29 cellular contexts compared by ENCODE assay signal in the genomic region with DNA sequence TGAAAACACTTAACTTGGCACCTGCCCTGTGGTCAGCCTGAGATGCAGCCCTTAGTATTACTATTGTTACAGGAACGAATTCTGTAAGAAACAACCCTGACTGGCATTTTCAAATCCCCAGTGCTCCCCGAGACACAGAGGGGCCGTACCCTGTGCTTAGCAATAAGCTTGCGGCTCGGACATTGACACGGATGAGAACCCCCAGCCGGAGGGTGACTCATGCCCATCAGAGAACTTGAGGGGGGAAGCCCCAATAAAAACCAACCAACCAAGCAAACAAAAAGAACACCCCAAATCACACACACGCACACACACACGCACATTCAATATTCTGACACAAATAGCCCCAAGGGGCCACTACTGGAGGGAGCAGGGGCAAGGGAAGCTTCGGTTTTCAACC.
"Had no signal": no experiment of that assay in that cellular context is flagged by ENCODE, and none has a peak within 500 bp of the region (broad histone marks: within the 10 kb centered on the region; RNA-seq: fewer than 3 reads in every experiment).

No MANE protein-coding gene starts in this region.

- H3K27me3 ChIP-seq: ascending aorta, cardiac muscle cell, pancreas had no signal

- H3K9me3 ChIP-seq: pancreas, suprapubic skin, upper lobe of right lung had no signal

- H3K27ac ChIP-seq: ascending aorta, cardiac muscle cell, left ventricle myocardium inferior, pancreas, psoas muscle, suprapubic skin, tibial artery, upper lobe of right lung had no signal

- H3K36me3 ChIP-seq: ascending aorta, cardiac muscle cell, left ventricle myocardium inferior, pancreas, suprapubic skin, tibial artery, upper lobe of right lung had no signal

- FAIRE-seq: islet of Langerhans, pancreas had no signal

- ATAC-seq: activated CD4-positive, alpha-beta T cell treated with anti-CD3 and anti-CD28 coated beads for 36 hours; esophagus mucosa; pancreas; psoas muscle; stimulated activated memory B cell treated with anti-CD40 and anti-IgM and Interleukin-4, amounts not matched to agents 10 μg/mL and 1 μg/mL and 100 μg/mL, for 72 hours; upper lobe of right lung had no signal

- H3K4me1 ChIP-seq: ascending aorta, pancreas, psoas muscle, suprapubic skin, tibial artery, upper lobe of right lung had no signal

- DNase-seq: activated CD4-positive, alpha-beta T cell treated with anti-CD3 and anti-CD28 coated beads for 36 hours; activated CD4-positive, CD25-positive, alpha-beta regulatory T cell; activated CD8-positive, alpha-beta memory T cell treated with anti-CD3 and anti-CD28 coated beads, Interleukin-2, amount 50 U/mL, for 4 hours; activated gamma-delta T cell; activated naive CD4-positive, alpha-beta T cell treated with anti-CD3 and anti-CD28 coated beads, Interleukin-2, amount 10 ng/mL, durations not matched to agents 7 days and 5 days; activated naive CD8-positive, alpha-beta T cell treated with anti-CD3 and anti-CD28 coated beads, Interleukin-2, amount 10 ng/mL, durations not matched to agents 7 days and 5 days; activated T-cell treated with anti-CD3 and anti-CD28 coated beads, Interleukin-2, amount 50 U/mL, for 24 hours; endodermal cell; foreskin melanocyte; glutamatergic neuron; left ventricle myocardium inferior; naive B cell; nephron progenitor cell; pancreas; psoas muscle; stimulated activated CD4-positive, alpha-beta T cell treated with anti-CD3 and anti-CD28 coated beads, Interleukin-1b, Interleukin-23, amount 100 ng/mL, for 48 hours; stimulated activated CD4-positive, alpha-beta T cell treated with anti-CD3 and anti-CD28 coated beads, Interleukin-4, amount 100 ng/mL, for 4 hours; stimulated activated CD8-positive, alpha-beta memory T cell treated with anti-CD3 and anti-CD28 coated beads, Interleukin-4, amount 100 ng/mL, for 48 hours; T-helper 1 cell; tibial artery; upper lobe of right lung had no signal

- H3K4me3 ChIP-seq: ascending aorta, cardiac muscle cell, left ventricle myocardium inferior, lung, pancreas, psoas muscle, smooth muscle cell, suprapubic skin, tibial artery, upper lobe of right lung had no signal
